Comparison of ENCODE assay signal across 8 cellular contexts in the genomic region with DNA sequence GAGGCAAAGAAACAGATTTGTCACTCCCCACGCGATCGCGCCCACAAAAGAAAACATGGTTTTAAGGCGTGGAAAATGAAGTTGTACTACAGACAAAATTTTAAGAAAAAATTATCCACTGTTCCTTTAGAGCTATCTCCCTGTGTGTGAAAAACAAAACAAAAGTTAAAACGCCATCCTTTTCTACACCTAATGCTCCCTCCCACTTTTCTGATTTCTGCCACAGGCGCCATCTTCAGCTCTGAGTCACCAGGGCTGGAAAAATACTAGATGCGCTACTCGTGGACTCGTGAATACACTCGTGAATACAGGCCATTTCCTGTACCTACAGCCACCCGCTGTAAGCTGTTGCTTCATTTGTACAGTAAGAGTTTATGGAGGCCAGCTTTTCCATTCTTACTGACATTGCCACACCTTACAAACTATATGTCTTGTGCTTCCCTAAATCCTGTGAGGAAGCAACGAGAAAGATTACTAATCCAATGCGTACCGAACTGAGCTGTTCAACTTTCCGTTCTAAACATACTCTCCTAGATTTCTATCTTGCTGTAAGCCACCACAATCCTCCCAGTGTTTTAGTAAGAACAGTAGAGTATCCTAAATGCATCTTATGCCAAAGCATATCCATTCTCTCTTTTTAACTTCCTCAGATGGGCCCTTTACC. TPM values are rescaled to one million over a fixed set of nuclear protein-coding genes. Genes with fewer than 3 reads are reported as not detected.
DNase-seq lines count a peak whose midpoint lies in the region; ATAC-seq lines count a peak whose summit lies in the region.

No MANE protein-coding gene starts in this region.

- no peaks in the 10 kb centered on the region for H3K36me3 ChIP-seq in endocrine pancreas (ENCODE audit: control insufficient read depth, insufficient read depth, low read length)
- H3K36me3 ChIP-seq in mesodermal cell (ENCODE audit: control insufficient read depth, insufficient read depth, low read length): no peaks in the 10 kb centered on the region

- intact Hi-C loops in Right ventricle myocardium inferior (cut with DNase I) (no loop called here), cardiac septum (cut with DNase I) (loop anchor here (2.0 kb wide), 1 partner anchor 790 kb away; the partner anchor contains the start of gene BCLAF1)

- H3K9me3 ChIP-seq in endocrine pancreas (ENCODE audit: control insufficient read depth, low read length): no peaks in the 10 kb centered on the region
- no peaks in the 10 kb centered on the region for H3K9me3 ChIP-seq in mesodermal cell (ENCODE audit: control insufficient read depth, low read length)

- H3K4me3 ChIP-seq in endocrine pancreas (ENCODE audit: control insufficient read depth, insufficient read depth, low read length) (peak overlapping the region; percentile 95), mesodermal cell (ENCODE audit: extremely low read depth, insufficient read depth, low read length, poor library complexity, severe bottlenecking) (peak overlapping the region; percentile 73)

- H3K27ac ChIP-seq in mesodermal cell (ENCODE audit: low read depth, low read length, severe bottlenecking): peak overlapping the region; percentile 97

- WGBS in mesodermal cell (ENCODE audit: insufficient coverage in 2 of 2), 2 experiments: 51 to 56% methylated on average over 7 to 8 of the region's 16 CpGs

- ATAC-seq in Right ventricle myocardium inferior (peak; percentile 78), HG03342 (IDR thresholded peaks at IDR 0.05; ENCODE audit: unreplicated experiment) (peak; percentile 35)

- peak; percentile 60 for DNase-seq in Right ventricle myocardium inferior (ENCODE audit: missing footprints)
- no peak for DNase-seq in cardiac septum (ENCODE audit: low spot score)
- peak; percentile 70 for DNase-seq in NCI-H748 treated with DMSO at 0.1 percent for 48 hours (lab: John Stamatoyannopoulos, UW)
- peak; percentile 34 to 37 for DNase-seq in activated CD8-positive, alpha-beta memory T cell treated with anti-CD3 and anti-CD28 coated beads for 1 hour (ENCODE audit: extremely low read depth in 1 of 2, low read depth in 1 of 2)
- peak; percentile 42 for DNase-seq in stimulated activated CD8-positive, alpha-beta memory T cell treated with anti-CD3 and anti-CD28 coated beads, Interleukin-15, amount 100 ng/mL, for 1 hour (ENCODE audit: low read depth)

- H3K27me3 ChIP-seq in endocrine pancreas (ENCODE audit: control insufficient read depth, insufficient read depth, low read length): no peaks in the 10 kb centered on the region

- H3K4me1 ChIP-seq in endocrine pancreas (ENCODE audit: control insufficient read depth, insufficient read depth, low read length): peaks cover 16% of the 10 kb centered on the region
- peaks cover 5% of the 10 kb centered on the region for H3K4me1 ChIP-seq in mesodermal cell (ENCODE audit: control insufficient read depth, insufficient read depth, low read length, poor library complexity, severe bottlenecking)

- H3K9ac ChIP-seq in endocrine pancreas (ENCODE audit: control insufficient read depth, insufficient read depth, low read length): peak overlapping the region; percentile 100

RNA-seq across cellular contexts. Expression of gene AHI1, which starts 0.8 kb away (rescaled TPM):
- total RNA-seq in Right ventricle myocardium inferior (9.2 TPM), cardiac septum (13.3 TPM)
- 11.3 TPM for polyA plus RNA-seq in mesodermal cell (2013, experiment 1 of 2)
- 11.3 TPM for polyA plus RNA-seq in mesodermal cell (2013, experiment 2 of 2)
